ENCODE assay signal across 7 cellular contexts in genomic region chr2:120223034-120223912, GRCh38. TPM values are rescaled to one million over a fixed set of nuclear protein-coding genes. Genes with fewer than 3 reads are reported as not detected.
DNase-seq lines count a peak whose midpoint lies in the region; ATAC-seq and TF ChIP-seq lines count a peak whose summit lies in the region.

TSS of gene TMEM185B (minus strand) at chr2:120223400. CDS start at chr2:120222976, 424 bp downstream.

- peak within 1 kb of the TSS; percentile 56 for H3K4me3 ChIP-seq in retinal pigment epithelial cell (ENCODE audit: low read length)

- DNase-seq in NCI-H1436 treated with DMSO at 0.1 percent for 48 hours (lab: John Stamatoyannopoulos, UW) (peak; percentile 9), anterior cingulate cortex (lab: John Stamatoyannopoulos, UW) (peak in 57 of 58 donors; percentile 33 to 89 (median 81)), hepatic stellate cell (ENCODE audit: low spot score) (peak; percentile 97), retinal pigment epithelial cell (ENCODE audit: low read depth) (no peak)

- ATAC-seq in GM18499 (IDR thresholded peaks at IDR 0.05; ENCODE audit: insufficient read depth, unreplicated experiment) = peak; percentile 55
- ATAC-seq in HG02870 (IDR thresholded peaks at IDR 0.05; ENCODE audit: unreplicated experiment) = peak; percentile 84

- TF ChIP-seq CTCF in retinal pigment epithelial cell (conservative IDR thresholded peaks at IDR 0.05; ENCODE audit: low read depth, low read length) = peak; percentile 44

- intact Hi-C loops in T-helper 2 cell treated with Interferon-gamma antibody and Interleukin-4, amounts not matched to agents 100 ng/mL and 5 ng/mL, for 36 hours (cut with micrococcal nuclease) = loop anchor here (1.0 to 5.0 kb wide), 7 partner anchors 9 to 857 kb away; partner anchors contain the start of genes C2orf76, DBI, EPB41L5 and PTPN4

RNA-seq across cellular contexts. Expression of gene TMEM185B, which starts in this region (rescaled TPM):
- total RNA-seq in T-helper 2 cell treated with Interferon-gamma antibody and Interleukin-4, amounts not matched to agents 100 ng/mL and 5 ng/mL, for 36 hours = 29.7 and 33.3 TPM in 2 replicates
